1 cellular context compared by ENCODE assay signal in genomic region chr11:47355283-47356128, GRCh38.
TF ChIP-seq lines count a peak whose summit lies in the region.

No MANE protein-coding gene starts in this region.

TF ChIP-seq in K562, 482 proteins besides CTCF, POLR2A, EP300 and RAD21 (continued from another document):
- peak; percentile 90 for TF ChIP-seq DEAF1 (CRISPR knock-in tag; IDR thresholded peaks at IDR 0.05)
- peak; percentile 11; the same call in 1 of the 2 replicates for TF ChIP-seq ZBTB26 (CRISPR knock-in tag; IDR thresholded peaks at IDR 0.05)
- TF ChIP-seq SP1 (CRISPR knock-in tag; IDR thresholded peaks at IDR 0.05) = 0 out of 2 replicates have a peak, but pooled peaks have one; percentile 33
- peak; percentile 21; the same call in 1 of the 2 replicates for TF ChIP-seq TEAD4 (IDR thresholded peaks at IDR 0.05; ENCODE audit: low read length)
- TF ChIP-seq TEAD4 (CRISPR knock-in tag; IDR thresholded peaks at IDR 0.05; ENCODE audit: borderline replicate concordance) = no peak
- TF ChIP-seq, protein P1, sequence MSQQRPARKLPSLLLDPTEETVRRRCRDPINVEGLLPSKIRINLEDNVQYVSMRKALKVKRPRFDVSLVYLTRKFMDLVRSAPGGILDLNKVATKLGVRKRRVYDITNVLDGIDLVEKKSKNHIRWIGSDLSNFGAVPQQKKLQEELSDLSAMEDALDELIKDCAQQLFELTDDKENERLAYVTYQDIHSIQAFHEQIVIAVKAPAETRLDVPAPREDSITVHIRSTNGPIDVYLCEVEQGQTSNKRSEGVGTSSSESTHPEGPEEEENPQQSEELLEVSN (IDR thresholded peaks at IDR 0.05; ENCODE audit: borderline replicate concordance in 1 of 2, extremely low read depth in 1 of 2, insufficient read depth in 1 of 2, insufficient read length in 1 of 2, low read depth in 1 of 2, low read length in 1 of 2, poor library complexity in 1 of 2, severe bottlenecking in 1 of 2) = no peak
- peak in 1 of 3 experiments; percentile 64 for TF ChIP-seq YY1 (IDR thresholded peaks at IDR 0.05; ENCODE audit: borderline replicate concordance in 1 of 3, control insufficient read depth in 1 of 3, extremely low read depth in 1 of 3, insufficient read depth in 3 of 3, insufficient read length in 1 of 3, insufficient replicate concordance in 2 of 3, low read depth in 1 of 3, low read length in 2 of 3)
- peak; percentile 38 for TF ChIP-seq PRDM10 (IDR thresholded peaks at IDR 0.05; ENCODE audit: partially characterized antibody)
- TF ChIP-seq STAG1 (CRISPR knock-in tag; IDR thresholded peaks at IDR 0.05; ENCODE audit: borderline replicate concordance) = peak; percentile 97
- peak; percentile 29 to 56; a peak in 3 of 4 replicates for TF ChIP-seq NRF1 (conservative IDR thresholded peaks at IDR 0.05 in 1 of 2, IDR thresholded peaks at IDR 0.05 in 1 of 2)
- TF ChIP-seq KDM2B (CRISPR knock-in tag; IDR thresholded peaks at IDR 0.05) = no peak
- peak; percentile 70; the same call in 1 of the 2 replicates for TF ChIP-seq NR2C2 (CRISPR knock-in tag; IDR thresholded peaks at IDR 0.05)
- peak; percentile 66; the same call in 1 of the 2 replicates for TF ChIP-seq NR2C2 (tag; IDR thresholded peaks at IDR 0.05)
- TF ChIP-seq L3MBTL2 (IDR thresholded peaks at IDR 0.05) = 0 out of 2 replicates have a peak, but pooled peaks have one; percentile 14
- no peak for TF ChIP-seq HEY1 (CRISPR knock-in tag; IDR thresholded peaks at IDR 0.05; ENCODE audit: borderline replicate concordance)
- TF ChIP-seq MECOM (CRISPR knock-in tag; IDR thresholded peaks at IDR 0.05) = 0 out of 2 replicates have a peak, but pooled peaks have one; percentile 49
- no peak for TF ChIP-seq NELFE (IDR thresholded peaks at IDR 0.05; ENCODE audit: insufficient read depth, insufficient read length)
- peak; percentile 81 for TF ChIP-seq TFAP4 (CRISPR knock-in tag; IDR thresholded peaks at IDR 0.05; ENCODE audit: borderline replicate concordance)
- TF ChIP-seq FOXJ3 (CRISPR knock-in tag; IDR thresholded peaks at IDR 0.05) = no peak
- TF ChIP-seq ZKSCAN1 (IDR thresholded peaks at IDR 0.05; ENCODE audit: low read depth, low read length) = 0 out of 2 replicates have a peak, but pooled peaks have one; percentile 52
- TF ChIP-seq PHF8 (IDR thresholded peaks at IDR 0.05; ENCODE audit: borderline replicate concordance, low read length) = no peak
- TF ChIP-seq RCOR1 (IDR thresholded peaks at IDR 0.05; ENCODE audit: borderline replicate concordance in 1 of 2, low read depth in 2 of 2, low read length in 2 of 2) = peak; percentile 40 to 83; a peak in 2 of 4 replicates
- TF ChIP-seq RB1 (IDR thresholded peaks at IDR 0.05; ENCODE audit: low read depth) = peak; percentile 78
- peak; percentile 99 for TF ChIP-seq ESRRA (IDR thresholded peaks at IDR 0.05; ENCODE audit: borderline replicate concordance, low read depth)
- TF ChIP-seq PKNOX1 (IDR thresholded peaks at IDR 0.05) = peak; percentile 41; the same call in 1 of the 2 replicates
- peak in 1 of 2 experiments; percentile 44; a peak in 1 of 4 replicates for TF ChIP-seq TRIM24 (IDR thresholded peaks at IDR 0.05)
- TF ChIP-seq LARP7 (IDR thresholded peaks at IDR 0.05) = 0 out of 2 replicates have a peak, but pooled peaks have one; percentile 21
- 0 out of 2 replicates have a peak, but pooled peaks have one; percentile 63 for TF ChIP-seq ZNF282 (CRISPR knock-in tag; IDR thresholded peaks at IDR 0.05)
- no peak for TF ChIP-seq BACH1 (tag; IDR thresholded peaks at IDR 0.05)
- TF ChIP-seq FOXA1 (IDR thresholded peaks at IDR 0.05; ENCODE audit: borderline replicate concordance) = no peak
- TF ChIP-seq, protein P2, sequence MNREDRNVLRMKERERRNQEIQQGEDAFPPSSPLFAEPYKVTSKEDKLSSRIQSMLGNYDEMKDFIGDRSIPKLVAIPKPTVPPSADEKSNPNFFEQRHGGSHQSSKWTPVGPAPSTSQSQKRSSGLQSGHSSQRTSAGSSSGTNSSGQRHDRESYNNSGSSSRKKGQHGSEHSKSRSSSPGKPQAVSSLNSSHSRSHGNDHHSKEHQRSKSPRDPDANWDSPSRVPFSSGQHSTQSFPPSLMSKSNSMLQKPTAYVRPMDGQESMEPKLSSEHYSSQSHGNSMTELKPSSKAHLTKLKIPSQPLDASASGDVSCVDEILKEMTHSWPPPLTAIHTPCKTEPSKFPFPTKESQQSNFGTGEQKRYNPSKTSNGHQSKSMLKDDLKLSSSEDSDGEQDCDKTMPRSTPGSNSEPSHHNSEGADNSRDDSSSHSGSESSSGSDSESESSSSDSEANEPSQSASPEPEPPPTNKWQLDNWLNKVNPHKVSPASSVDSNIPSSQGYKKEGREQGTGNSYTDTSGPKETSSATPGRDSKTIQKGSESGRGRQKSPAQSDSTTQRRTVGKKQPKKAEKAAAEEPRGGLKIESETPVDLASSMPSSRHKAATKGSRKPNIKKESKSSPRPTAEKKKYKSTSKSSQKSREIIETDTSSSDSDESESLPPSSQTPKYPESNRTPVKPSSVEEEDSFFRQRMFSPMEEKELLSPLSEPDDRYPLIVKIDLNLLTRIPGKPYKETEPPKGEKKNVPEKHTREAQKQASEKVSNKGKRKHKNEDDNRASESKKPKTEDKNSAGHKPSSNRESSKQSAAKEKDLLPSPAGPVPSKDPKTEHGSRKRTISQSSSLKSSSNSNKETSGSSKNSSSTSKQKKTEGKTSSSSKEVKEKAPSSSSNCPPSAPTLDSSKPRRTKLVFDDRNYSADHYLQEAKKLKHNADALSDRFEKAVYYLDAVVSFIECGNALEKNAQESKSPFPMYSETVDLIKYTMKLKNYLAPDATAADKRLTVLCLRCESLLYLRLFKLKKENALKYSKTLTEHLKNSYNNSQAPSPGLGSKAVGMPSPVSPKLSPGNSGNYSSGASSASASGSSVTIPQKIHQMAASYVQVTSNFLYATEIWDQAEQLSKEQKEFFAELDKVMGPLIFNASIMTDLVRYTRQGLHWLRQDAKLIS (CRISPR knock-in tag; IDR thresholded peaks at IDR 0.05) = 0 out of 2 replicates have a peak, but pooled peaks have one; percentile 44
- TF ChIP-seq CGGBP1 (CRISPR knock-in tag; IDR thresholded peaks at IDR 0.05) = no peak
- TF ChIP-seq JUND (IDR thresholded peaks at IDR 0.05; ENCODE audit: borderline replicate concordance, low read depth, low read length) = peak; percentile 52
- no peak; the same call in 2 of the 3 replicates for TF ChIP-seq JUND (tag; IDR thresholded peaks at IDR 0.05; ENCODE audit: borderline replicate concordance, low read depth, low read length)
- TF ChIP-seq SIRT6 (IDR thresholded peaks at IDR 0.05; ENCODE audit: low read depth, low read length) = no peak
- peak; percentile 94 for TF ChIP-seq ARID2 (IDR thresholded peaks at IDR 0.05)
- TF ChIP-seq DPF2 (IDR thresholded peaks at IDR 0.05) = peak; percentile 42; the same call in 1 of the 2 replicates
- TF ChIP-seq SMARCA5 (IDR thresholded peaks at IDR 0.05) = 0 out of 2 replicates have a peak, but pooled peaks have one; percentile 34
- peak; percentile 22 for TF ChIP-seq NEUROD1 (IDR thresholded peaks at IDR 0.05; ENCODE audit: borderline replicate concordance, low read depth, low read length, partially characterized antibody)
- TF ChIP-seq MYNN (IDR thresholded peaks at IDR 0.05) = peak; percentile 61; the same call in 1 of the 2 replicates
- TF ChIP-seq MYNN (CRISPR knock-in tag; IDR thresholded peaks at IDR 0.05) = no peak
- TF ChIP-seq ATF7 (IDR thresholded peaks at IDR 0.05) = peak; percentile 24; the same call in 1 of the 2 replicates
- 0 out of 2 replicates have a peak, but pooled peaks have one; percentile 20 for TF ChIP-seq ZNF431 (CRISPR knock-in tag; IDR thresholded peaks at IDR 0.05)
- TF ChIP-seq KDM1A (IDR thresholded peaks at IDR 0.05) = 0 out of 4 replicates have a peak, but pooled peaks of 1 of the 2 experiments have one; percentile 22
- no peak for TF ChIP-seq GATAD2A (IDR thresholded peaks at IDR 0.05)
- no peak for TF ChIP-seq COPS2 (conservative IDR thresholded peaks at IDR 0.05)
- TF ChIP-seq TAF15 (IDR thresholded peaks at IDR 0.05; ENCODE audit: low read depth, low read length) = no peak
- 0 out of 2 replicates have a peak, but pooled peaks have one; percentile 42 for TF ChIP-seq ZNF384 (IDR thresholded peaks at IDR 0.05; ENCODE audit: low read depth, low read length)
- peak; percentile 42; the same call in 1 of the 2 replicates for TF ChIP-seq CXXC5 (CRISPR knock-in tag; IDR thresholded peaks at IDR 0.05)
- TF ChIP-seq BHLHE40 (IDR thresholded peaks at IDR 0.05; ENCODE audit: low read length) = peak; percentile 48
- peak; percentile 82; the same call in 1 of the 2 replicates for TF ChIP-seq XRCC5 (IDR thresholded peaks at IDR 0.05; ENCODE audit: low read depth, low read length)
